22 cellular contexts compared by ENCODE assay signal in the genomic region with DNA sequence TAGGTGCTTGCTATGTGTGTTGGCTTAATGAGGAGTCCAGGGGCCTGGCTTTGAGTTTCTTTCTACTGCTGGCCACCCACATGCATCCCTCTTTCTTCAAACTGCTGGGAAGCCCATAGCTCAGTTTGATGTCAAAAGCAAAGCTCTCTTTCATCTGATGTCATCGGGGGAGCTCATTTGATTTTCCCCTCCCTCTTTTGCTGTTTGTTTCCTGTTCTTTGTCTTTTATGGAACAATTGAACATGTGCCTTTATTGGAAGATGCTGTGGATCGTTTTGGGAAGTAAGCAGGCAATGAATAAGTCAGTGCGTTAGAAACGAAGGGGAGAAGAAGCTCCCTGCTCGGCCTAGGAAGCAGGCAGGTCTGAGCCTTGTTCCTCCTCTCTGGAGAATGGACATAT.
DNase-seq lines count a peak whose midpoint lies in the region; ATAC-seq and TF ChIP-seq lines count a peak whose summit lies in the region.
"Had no signal": no experiment of that assay in that cellular context is flagged by ENCODE, and none has a peak within 500 bp of the region (broad histone marks: within the 10 kb centered on the region; RNA-seq: fewer than 3 reads in every experiment).

No MANE protein-coding gene starts in this region.

- H3K4me1 Mint-ChIP-seq in MCF 10A (ENCODE audit: insufficient read depth, unreplicated experiment) (no peaks in the 10 kb centered on the region), glutamatergic neuron (ENCODE audit: low read depth, unreplicated experiment) (peaks cover 44% of the 10 kb centered on the region)

- intact Hi-C loops in breast epithelium (cut with DNase I; ENCODE audit: low total_unique reads), result no loop called here
- intact Hi-C loops in MCF 10A (cut with micrococcal nuclease), result no loop called here
- intact Hi-C loops in ascending aorta (cut with DNase I), result no loop called here
- intact Hi-C loops in thyroid gland (cut with DNase I), result no loop called here

- TF ChIP-seq CTCF in breast epithelium (IDR thresholded peaks at IDR 0.05) (no peak), MCF 10A (IDR thresholded peaks at IDR 0.05; ENCODE audit: unreplicated experiment) (no peak), ascending aorta (IDR thresholded peaks at IDR 0.05) (no peak), glutamatergic neuron (IDR thresholded peaks at IDR 0.05; ENCODE audit: partially characterized antibody, unreplicated experiment) (no peak), thyroid gland (IDR thresholded peaks at IDR 0.05) (no peak)

- no peaks in the 10 kb centered on the region for H3K36me3 Mint-ChIP-seq in MCF 10A (ENCODE audit: insufficient read depth, unreplicated experiment)
- H3K36me3 Mint-ChIP-seq in glutamatergic neuron (ENCODE audit: unreplicated experiment), result peaks cover 21% of the 10 kb centered on the region

- CTCF ChIA-PET in MCF 10A (lab: Yijun Ruan, JAX), result interaction anchor here (0.6 to 0.7 kb wide), 2 partner anchors 32 to 209 kb away, joined by 3 to 5 read pairs; no protein-coding TSS in a partner anchor

- DNase-seq in breast epithelium (ENCODE audit: low spot score in 2 of 2) (no peak), MCF 10A (ENCODE audit: unreplicated experiment) (no peak), ascending aorta (ENCODE audit: low spot score in 2 of 2) (no peak), glutamatergic neuron (no peak), thyroid gland (no peak), NCI-H2196 (lab: John Stamatoyannopoulos, UW; ENCODE audit: unreplicated experiment) (no peak)
- DNase-seq in activated CD4-positive, CD25-positive, alpha-beta regulatory T cell treated with anti-CD3 and anti-CD28 coated beads, Interleukin-2, amount 50 U/mL, for 72 hours, result no peak
- DNase-seq: 8988T; CD4-positive, alpha-beta memory T cell; DMS53; EL; GOT3; NCI-H1092 treated with DMSO at 0.1 percent for 48 hours; NCI-H146; NCI-H2081 treated with DMSO at 0.1 percent for 48 hours; NCI-H2227 treated with DMSO at 0.1 percent for 48 hours; NCI-H510A treated with DMSO at 0.1 percent for 48 hours; NCI-H774; SHP77 had no signal

- H3K36me3 ChIP-seq in breast epithelium (no peaks in the 10 kb centered on the region), ascending aorta (no peaks in the 10 kb centered on the region), thyroid gland (no peaks in the 10 kb centered on the region)

- no TSS peak for BruUV-seq in MCF 10A (replicated peaks; lab: Mats Ljungman, UMichigan)

- H3K4me3 ChIP-seq in breast epithelium, result no peak overlapping the region
- H3K4me3 ChIP-seq in ascending aorta, result no peak overlapping the region
- no peak overlapping the region for H3K4me3 ChIP-seq in thyroid gland (replicated peaks in 1 of 3)
- H3K4me3 ChIP-seq: GM12878 had no signal

- POLR2A ChIA-PET in MCF 10A (lab: Yijun Ruan, JAX), result no interaction called here

- no peaks in the 10 kb centered on the region for H3K27me3 Mint-ChIP-seq in MCF 10A (ENCODE audit: insufficient read depth, unreplicated experiment)
- H3K27me3 Mint-ChIP-seq in glutamatergic neuron (ENCODE audit: unreplicated experiment), result peaks cover 20% of the 10 kb centered on the region
- H3K27me3 Mint-ChIP-seq: B cell; CD4-positive, alpha-beta memory T cell had no signal

- TF ChIP-seq POLR2A in breast epithelium (IDR thresholded peaks at IDR 0.05) (no peak), thyroid gland (IDR thresholded peaks at IDR 0.05) (no peak)

- H3K4me1 ChIP-seq in breast epithelium (peaks cover 0 to 11% of the 10 kb centered on the region in 2 donors), ascending aorta (peaks cover 10 to 31% of the 10 kb centered on the region in 2 donors), thyroid gland (peaks cover 46 to 49% of the 10 kb centered on the region in 2 donors)

- H3K27ac ChIP-seq in breast epithelium, result peak overlapping the region; percentile 45 to 87
- peak overlapping the region; percentile 47 to 61 for H3K27ac ChIP-seq in ascending aorta
- H3K27ac ChIP-seq in thyroid gland, result peak overlapping the region in 2 of 3 donors; percentile 85 to 94

- H3K9me3 Mint-ChIP-seq in MCF 10A (ENCODE audit: unreplicated experiment) (peaks cover 7% of the 10 kb centered on the region), glutamatergic neuron (ENCODE audit: unreplicated experiment) (peaks cover 24% of the 10 kb centered on the region)

- H3K9me3 ChIP-seq in breast epithelium (no peaks in the 10 kb centered on the region), ascending aorta (no peaks in the 10 kb centered on the region), thyroid gland (no peaks in the 10 kb centered on the region)

- 84 to 87% methylated on average over 5 of the region's 5 CpGs for WGBS in thyroid gland, 2 donors

- H3K27me3 ChIP-seq in breast epithelium (no peaks in the 10 kb centered on the region), ascending aorta (no peaks in the 10 kb centered on the region), thyroid gland (no peaks in the 10 kb centered on the region)

- H3K27ac Mint-ChIP-seq in MCF 10A (ENCODE audit: low read depth, unreplicated experiment), result no peak overlapping the region
- peak overlapping the region; percentile 56 for H3K27ac Mint-ChIP-seq in glutamatergic neuron (ENCODE audit: unreplicated experiment)
- H3K27ac Mint-ChIP-seq: B cell had no signal

- ATAC-seq in GM21528 (IDR thresholded peaks at IDR 0.05; ENCODE audit: low FRiP score, unreplicated experiment), result no peak
- ATAC-seq: GM12878 had no signal

- H3K4me3 Mint-ChIP-seq in MCF 10A (ENCODE audit: unreplicated experiment), result no peak overlapping the region
- H3K4me3 Mint-ChIP-seq in glutamatergic neuron (ENCODE audit: unreplicated experiment), result peak overlapping the region; percentile 20
- H3K4me3 Mint-ChIP-seq: B cell; CD4-positive, alpha-beta memory T cell had no signal
